ENCODE assay signal across 1 cellular context in the genomic region with DNA sequence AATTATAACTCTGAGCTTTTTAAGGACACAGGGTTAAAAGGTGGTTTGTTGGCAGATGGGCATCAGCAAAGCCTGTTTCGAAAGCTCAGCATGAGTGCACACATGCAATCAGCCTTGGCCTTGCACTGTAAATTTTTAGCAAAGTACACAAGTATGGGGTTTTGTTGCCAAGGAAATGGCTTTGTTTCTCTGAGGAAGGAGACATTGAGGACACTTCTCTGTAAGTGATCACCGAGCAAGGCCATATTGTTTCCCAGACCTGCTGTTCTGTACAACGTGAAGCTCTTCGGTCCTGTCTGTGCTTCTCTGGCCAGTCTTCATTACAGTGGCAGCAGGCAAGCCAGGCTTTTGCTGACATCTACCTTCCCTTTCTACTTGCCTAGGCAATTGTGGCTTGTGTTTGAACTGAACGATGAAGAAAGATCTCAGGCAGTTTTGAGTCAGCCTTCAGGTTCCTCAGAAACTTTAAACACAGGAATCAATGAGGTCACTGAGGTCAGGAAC.
TF ChIP-seq lines count a peak whose summit lies in the region.

No MANE protein-coding gene starts in this region.

TF ChIP-seq in A549, 52 proteins besides CTCF, POLR2A, EP300 and RAD21 (continued from another document):
- TF ChIP-seq, protein P1, sequence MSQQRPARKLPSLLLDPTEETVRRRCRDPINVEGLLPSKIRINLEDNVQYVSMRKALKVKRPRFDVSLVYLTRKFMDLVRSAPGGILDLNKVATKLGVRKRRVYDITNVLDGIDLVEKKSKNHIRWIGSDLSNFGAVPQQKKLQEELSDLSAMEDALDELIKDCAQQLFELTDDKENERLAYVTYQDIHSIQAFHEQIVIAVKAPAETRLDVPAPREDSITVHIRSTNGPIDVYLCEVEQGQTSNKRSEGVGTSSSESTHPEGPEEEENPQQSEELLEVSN (IDR thresholded peaks at IDR 0.05; ENCODE audit: borderline replicate concordance, low read depth): no peak
- TF ChIP-seq JUNB (IDR thresholded peaks at IDR 0.05): no peak
- TF ChIP-seq HOXB13 (CRISPR knock-in tag; IDR thresholded peaks at IDR 0.05; ENCODE audit: low read depth): no peak
- no peak for TF ChIP-seq HOXA7 (CRISPR knock-in tag; IDR thresholded peaks at IDR 0.05)
- no peak for TF ChIP-seq KDM1A (IDR thresholded peaks at IDR 0.05; ENCODE audit: low read depth)
